In genomic region chr12:131128556-131128955, GRCh38 we compare ENCODE assay signal across 18 cellular contexts.
A peak's percentile ranks its signal among the peaks of the same experiment; 100 is the strongest.
DNase-seq lines count a peak whose midpoint lies in the region; ATAC-seq and TF ChIP-seq lines count a peak whose summit lies in the region.
"Had no signal": no experiment of that assay in that cellular context is flagged by ENCODE, and none has a peak within 500 bp of the region (broad histone marks: within the 10 kb centered on the region; RNA-seq: fewer than 3 reads in every experiment).

No MANE protein-coding gene starts in this region.

- H4K20me1 ChIP-seq in osteoblast (ENCODE audit: insufficient read depth, low read length) (no peaks in the 10 kb centered on the region), PC-3 (ENCODE audit: low read length) (no peaks in the 10 kb centered on the region)
- H4K20me1 ChIP-seq: BLaER1 had no signal

- H3K27ac ChIP-seq in osteoblast (ENCODE audit: low read depth, low read length) (no peak overlapping the region), upper lobe of left lung (no peak overlapping the region), PC-3 (ENCODE audit: low read length) (no peak overlapping the region)
- H3K27ac ChIP-seq: 22Rv1, A549, BLaER1 had no signal

- no peak overlapping the region for H3K4me3 ChIP-seq in osteoblast (ENCODE audit: insufficient read depth, low read length)
- no peak overlapping the region for H3K4me3 ChIP-seq in upper lobe of left lung
- H3K4me3 ChIP-seq in PC-3 (ENCODE audit: low read length) = no peak overlapping the region
- H3K4me3 ChIP-seq: A549, BLaER1 had no signal

- H3K36me3 ChIP-seq in osteoblast (ENCODE audit: insufficient read depth, low read length) (no peaks in the 10 kb centered on the region), upper lobe of left lung (peaks cover 0 to 7% (median 2%) of the 10 kb centered on the region in 4 donors), PC-3 (ENCODE audit: low read depth, low read length) (no peaks in the 10 kb centered on the region)
- H3K36me3 ChIP-seq: BLaER1 had no signal

- H3K9me3 ChIP-seq in osteoblast (ENCODE audit: low read depth, low read length) (no peaks in the 10 kb centered on the region), upper lobe of left lung (no peaks in the 10 kb centered on the region), PC-3 (ENCODE audit: low read length) (no peaks in the 10 kb centered on the region)
- H3K9me3 ChIP-seq: A549, BLaER1 had no signal

- ATAC-seq in effector memory CD8-positive, alpha-beta T cell (replicated peaks) = no peak
- ATAC-seq in upper lobe of left lung (ENCODE audit: low FRiP score in 2 of 2) (no peak), PC-3 (no peak)
- ATAC-seq: A549, HepG2 had no signal

- H3K4me2 ChIP-seq in osteoblast (ENCODE audit: insufficient read depth, low read length) = no peak overlapping the region
- H3K4me2 ChIP-seq in PC-3 (ENCODE audit: low read length) = no peak overlapping the region
- H3K4me2 ChIP-seq: A549, BLaER1 had no signal

- H3K79me2 ChIP-seq in osteoblast (ENCODE audit: insufficient read depth, low read length) (no peaks in the 10 kb centered on the region), PC-3 (ENCODE audit: low read length) (no peaks in the 10 kb centered on the region)

- WGBS in upper lobe of left lung, 2 donors = 83 to 100% methylated on average over 1 to 5 of the region's 6 CpGs

- no peak overlapping the region for H2AFZ ChIP-seq in osteoblast (ENCODE audit: low read length)
- no peak overlapping the region for H2AFZ ChIP-seq in PC-3 (ENCODE audit: low read length)

- peaks cover 3% of the 10 kb centered on the region for H3K36me3 Mint-ChIP-seq in activated CD4-positive, alpha-beta memory T cell treated with anti-CD3 and anti-CD28 coated beads, Interleukin-2, amount 10 ng/mL, durations not matched to agents 7 days and 5 days (ENCODE audit: low read depth)
- H3K36me3 Mint-ChIP-seq in activated CD4-positive, alpha-beta memory T cell treated with anti-CD3 and anti-CD28 coated beads for 36 hours = no peaks in the 10 kb centered on the region
- no peaks in the 10 kb centered on the region for H3K36me3 Mint-ChIP-seq in effector memory CD8-positive, alpha-beta T cell (ENCODE audit: insufficient read depth)
- H3K36me3 Mint-ChIP-seq: CD4-positive, alpha-beta memory T cell had no signal

- no peak overlapping the region for H3K9ac ChIP-seq in PC-3 (ENCODE audit: low read length)
- H3K9ac ChIP-seq: BLaER1 had no signal

- no peaks in the 10 kb centered on the region for H3K4me1 Mint-ChIP-seq in activated CD4-positive, alpha-beta memory T cell treated with anti-CD3 and anti-CD28 coated beads, Interleukin-2, amount 10 ng/mL, durations not matched to agents 7 days and 5 days
- H3K4me1 Mint-ChIP-seq in activated CD4-positive, alpha-beta memory T cell treated with anti-CD3 and anti-CD28 coated beads for 36 hours (ENCODE audit: low read depth) = no peaks in the 10 kb centered on the region
- peaks cover 4 to 10% of the 10 kb centered on the region in 2 donors for H3K4me1 Mint-ChIP-seq in effector memory CD8-positive, alpha-beta T cell (ENCODE audit: low read depth in 2 of 2)

- no peaks in the 10 kb centered on the region for H3K27me3 Mint-ChIP-seq in activated CD4-positive, alpha-beta memory T cell treated with anti-CD3 and anti-CD28 coated beads, Interleukin-2, amount 10 ng/mL, durations not matched to agents 7 days and 5 days
- H3K27me3 Mint-ChIP-seq in activated CD4-positive, alpha-beta memory T cell treated with anti-CD3 and anti-CD28 coated beads for 36 hours = no peaks in the 10 kb centered on the region
- peaks cover 6 to 9% of the 10 kb centered on the region in 2 donors for H3K27me3 Mint-ChIP-seq in effector memory CD8-positive, alpha-beta T cell

- no peaks in the 10 kb centered on the region for H3F3A ChIP-seq in PC-3 (ENCODE audit: low read length, unreplicated experiment)

- no peak for TF ChIP-seq EP300 in upper lobe of left lung (IDR thresholded peaks at IDR 0.05)

- H3K4me1 ChIP-seq in osteoblast (ENCODE audit: insufficient read depth, low read length) (no peaks in the 10 kb centered on the region), upper lobe of left lung (peaks cover 0 to 6% (median 3%) of the 10 kb centered on the region in 4 donors), PC-3 (ENCODE audit: insufficient read depth, low read length) (peaks cover 8% of the 10 kb centered on the region)

- intact Hi-C loops in activated CD4-positive, alpha-beta memory T cell treated with anti-CD3 and anti-CD28 coated beads for 36 hours (cut with micrococcal nuclease) = no loop called here
- intact Hi-C loops in PC-3 (cut with micrococcal nuclease) = no loop called here

- H3K4me3 Mint-ChIP-seq in activated CD4-positive, alpha-beta memory T cell treated with anti-CD3 and anti-CD28 coated beads, Interleukin-2, amount 10 ng/mL, durations not matched to agents 7 days and 5 days = no peak overlapping the region
- no peak overlapping the region for H3K4me3 Mint-ChIP-seq in activated CD4-positive, alpha-beta memory T cell treated with anti-CD3 and anti-CD28 coated beads for 36 hours
- no peak overlapping the region for H3K4me3 Mint-ChIP-seq in effector memory CD8-positive, alpha-beta T cell
- H3K4me3 Mint-ChIP-seq: CD14-positive monocyte; CD4-positive, alpha-beta memory T cell had no signal

- no peak for TF ChIP-seq POLR2A in upper lobe of left lung (IDR thresholded peaks at IDR 0.05)

- no peaks in the 10 kb centered on the region for H3K9me2 ChIP-seq in PC-3 (replicated peaks; ENCODE audit: low read length)

- H3K27me3 ChIP-seq in osteoblast (ENCODE audit: insufficient read depth, low read length) (no peaks in the 10 kb centered on the region), upper lobe of left lung (no peaks in the 10 kb centered on the region), PC-3 (ENCODE audit: low read length) (peaks cover 44% of the 10 kb centered on the region)
- H3K27me3 ChIP-seq: BLaER1 had no signal

- DNase-seq in activated CD4-positive, alpha-beta memory T cell treated with anti-CD3 and anti-CD28 coated beads, Interleukin-2, amount 10 ng/mL, durations not matched to agents 7 days and 5 days = peak; percentile 5
- no peak for DNase-seq in activated CD4-positive, alpha-beta memory T cell treated with anti-CD3 and anti-CD28 coated beads for 36 hours
- no peak for DNase-seq in effector memory CD8-positive, alpha-beta T cell
- DNase-seq in osteoblast (ENCODE audit: insufficient read length, low spot score, missing footprints) (peak; percentile 50), upper lobe of left lung (peak; percentile 12 to 44), PC-3 (no peak), SHP77 treated with DMSO at 0.1 percent for 48 hours (lab: John Stamatoyannopoulos, UW) (no peak)
- DNase-seq: CD4-positive, alpha-beta memory T cell; DMS153; DMS79; GF-D8; GOT3; H7 had no signal

- BruUV-seq in PC-3 (replicated peaks; lab: Mats Ljungman, UMichigan) = no TSS peak

- TF ChIP-seq CTCF in osteoblast (IDR thresholded peaks at IDR 0.05; ENCODE audit: extremely low read depth, low read depth, low read length) = no peak
- no peak for TF ChIP-seq CTCF in upper lobe of left lung (IDR thresholded peaks at IDR 0.05)
- no peak for TF ChIP-seq CTCF in PC-3 (conservative IDR thresholded peaks at IDR 0.05; ENCODE audit: low read depth, low read length)

- peaks cover 6% of the 10 kb centered on the region for H3K9me3 Mint-ChIP-seq in activated CD4-positive, alpha-beta memory T cell treated with anti-CD3 and anti-CD28 coated beads, Interleukin-2, amount 10 ng/mL, durations not matched to agents 7 days and 5 days
- no peaks in the 10 kb centered on the region for H3K9me3 Mint-ChIP-seq in activated CD4-positive, alpha-beta memory T cell treated with anti-CD3 and anti-CD28 coated beads for 36 hours
- H3K9me3 Mint-ChIP-seq in effector memory CD8-positive, alpha-beta T cell = no peaks in the 10 kb centered on the region
- H3K9me3 Mint-ChIP-seq: CD4-positive, alpha-beta memory T cell had no signal

- no peak overlapping the region for H3K27ac Mint-ChIP-seq in activated CD4-positive, alpha-beta memory T cell treated with anti-CD3 and anti-CD28 coated beads, Interleukin-2, amount 10 ng/mL, durations not matched to agents 7 days and 5 days
- H3K27ac Mint-ChIP-seq in activated CD4-positive, alpha-beta memory T cell treated with anti-CD3 and anti-CD28 coated beads for 36 hours = no peak overlapping the region
- H3K27ac Mint-ChIP-seq in effector memory CD8-positive, alpha-beta T cell = peak overlapping the region; percentile 66 to 87
- H3K27ac Mint-ChIP-seq: CD4-positive, alpha-beta memory T cell had no signal

- POLR2A ChIA-PET in activated CD4-positive, alpha-beta memory T cell treated with anti-CD3 and anti-CD28 coated beads, Interleukin-2, amount 10 ng/mL, durations not matched to agents 7 days and 5 days (lab: Charles Lee) = no interaction called here
- POLR2A ChIA-PET in activated CD4-positive, alpha-beta memory T cell treated with anti-CD3 and anti-CD28 coated beads for 36 hours (lab: Charles Lee) = no interaction called here
- POLR2A ChIA-PET in PC-3 (lab: Charles Lee; ENCODE audit: unreplicated experiment) = no interaction called here

- CTCF ChIA-PET in activated CD4-positive, alpha-beta memory T cell treated with anti-CD3 and anti-CD28 coated beads, Interleukin-2, amount 10 ng/mL, durations not matched to agents 7 days and 5 days (lab: Charles Lee) = no interaction called here
- CTCF ChIA-PET in activated CD4-positive, alpha-beta memory T cell treated with anti-CD3 and anti-CD28 coated beads for 36 hours (lab: Charles Lee) = no interaction called here
- CTCF ChIA-PET in PC-3 (lab: Charles Lee) = no interaction called here

Comparison
In these comparisons a context has a peak if more than half of its experiments do, and no peak if none do; other contexts are left out.
1. DNase-seq: peak in activated CD4-positive, alpha-beta memory T cell treated with anti-CD3 and anti-CD28 coated beads, Interleukin-2, amount 10 ng/mL, durations not matched to agents 7 days and 5 days (single experiment), osteoblast (single experiment) and upper lobe of left lung (2 of 2); none in activated CD4-positive, alpha-beta memory T cell treated with anti-CD3 and anti-CD28 coated beads for 36 hours (single experiment), effector memory CD8-positive, alpha-beta T cell (0 of 3), PC-3 (single experiment) and SHP77 treated with DMSO at 0.1 percent for 48 hours (single experiment).
2. H3K27ac Mint-ChIP-seq: peak in effector memory CD8-positive, alpha-beta T cell (2 of 2); none in activated CD4-positive, alpha-beta memory T cell treated with anti-CD3 and anti-CD28 coated beads, Interleukin-2, amount 10 ng/mL, durations not matched to agents 7 days and 5 days (single experiment) and activated CD4-positive, alpha-beta memory T cell treated with anti-CD3 and anti-CD28 coated beads for 36 hours (single experiment).